ENCODE assay signal across 9 cellular contexts in the genomic region with DNA sequence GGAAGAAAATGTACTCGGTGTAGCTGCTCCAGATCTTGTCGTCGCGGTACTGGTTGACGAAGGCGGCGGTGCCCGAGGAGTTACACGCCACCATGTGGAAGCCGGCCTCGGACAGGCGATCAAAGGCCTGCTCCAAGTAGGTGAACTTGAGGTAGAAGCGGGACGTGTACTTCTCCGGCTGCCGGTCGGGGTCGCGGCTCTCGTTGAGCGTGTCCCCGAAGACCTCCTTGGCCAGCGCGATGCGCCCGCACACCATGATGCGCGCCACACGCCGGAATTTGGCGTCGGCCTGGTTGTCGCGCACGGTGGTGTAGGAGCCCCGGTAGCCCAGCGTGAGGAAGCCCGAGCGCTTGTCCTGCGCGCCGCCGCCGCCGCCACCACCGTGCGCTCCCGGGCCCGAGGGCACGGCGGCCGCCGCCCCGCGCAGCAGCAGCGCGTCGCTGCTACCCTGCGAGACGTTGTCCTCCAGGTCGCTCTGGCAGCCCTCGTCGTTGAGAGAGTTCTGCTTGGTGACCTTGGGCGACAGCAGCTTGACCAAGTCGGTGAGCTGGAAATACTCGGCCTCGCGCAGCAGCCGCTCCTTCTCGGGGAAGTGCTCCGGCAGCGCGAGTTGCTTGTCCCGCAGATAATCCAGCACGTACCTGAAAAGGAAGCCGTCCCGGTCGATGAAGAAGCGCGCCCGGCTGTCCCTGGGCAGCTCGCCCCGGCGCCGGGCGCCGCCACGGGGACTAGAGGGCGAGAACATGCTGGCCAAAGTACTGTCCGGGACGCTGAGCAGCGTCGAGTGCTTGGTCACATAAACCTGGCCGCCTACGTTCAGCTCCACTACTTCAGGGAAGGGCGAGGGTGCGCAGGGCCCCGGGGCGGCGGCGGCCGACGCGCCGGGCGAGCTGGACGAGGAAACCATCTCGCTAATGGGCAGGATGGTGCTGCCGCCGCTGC. TPM values are rescaled to one million over a fixed set of nuclear protein-coding genes. Genes with fewer than 3 reads are reported as not detected.
A peak's percentile ranks its signal among the peaks of the same experiment; 100 is the strongest.
DNase-seq lines count a peak whose midpoint lies in the region; ATAC-seq and TF ChIP-seq lines count a peak whose summit lies in the region.
"Had no signal": no experiment of that assay in that cellular context is flagged by ENCODE, and none has a peak within 500 bp of the region (broad histone marks: within the 10 kb centered on the region; RNA-seq: fewer than 3 reads in every experiment).

No MANE protein-coding gene starts in this region.

- ATAC-seq in HG02884 (IDR thresholded peaks at IDR 0.05; ENCODE audit: unreplicated experiment) (peak; percentile 1), left cardiac atrium (peak; percentile 31 to 45), HG02763 (IDR thresholded peaks at IDR 0.05; ENCODE audit: unreplicated experiment) (no peak)
- no peak for ATAC-seq in activated naive CD8-positive, alpha-beta T cell treated with anti-CD3 and anti-CD28 coated beads, Interleukin-2, amount 50 U/mL, for 24 hours

- CTCF ChIA-PET in activated CD4-positive, alpha-beta T cell treated with anti-CD3 and anti-CD28 coated beads, Interleukin-2, amount 10 ng/mL, durations not matched to agents 7 days and 5 days (lab: Charles Lee), result interaction anchor here (0.9 kb wide), 1 partner anchor 10 kb away, joined by 3 read pairs; no protein-coding TSS in a partner anchor

- no peak overlapping the region for H3K4me3 Mint-ChIP-seq in activated naive CD8-positive, alpha-beta T cell treated with anti-CD3 and anti-CD28 coated beads, Interleukin-2, amount 50 U/mL, for 24 hours
- peak overlapping the region; percentile 74 for H3K4me3 Mint-ChIP-seq in progenitor cell of endocrine pancreas (ENCODE audit: low read depth)
- no peak overlapping the region for H3K4me3 Mint-ChIP-seq in activated CD4-positive, alpha-beta T cell treated with anti-CD3 and anti-CD28 coated beads, Interleukin-2, amount 10 ng/mL, durations not matched to agents 7 days and 5 days

- POLR2A ChIA-PET in activated CD4-positive, alpha-beta T cell treated with anti-CD3 and anti-CD28 coated beads, Interleukin-2, amount 10 ng/mL, durations not matched to agents 7 days and 5 days (lab: Charles Lee), result no interaction called here

- H3K36me3 Mint-ChIP-seq in activated naive CD8-positive, alpha-beta T cell treated with anti-CD3 and anti-CD28 coated beads, Interleukin-2, amount 50 U/mL, for 24 hours (ENCODE audit: low read depth), result peaks cover 2% of the 10 kb centered on the region
- H3K36me3 Mint-ChIP-seq in progenitor cell of endocrine pancreas (ENCODE audit: insufficient read depth), result no peaks in the 10 kb centered on the region
- no peaks in the 10 kb centered on the region for H3K36me3 Mint-ChIP-seq in activated CD4-positive, alpha-beta T cell treated with anti-CD3 and anti-CD28 coated beads, Interleukin-2, amount 10 ng/mL, durations not matched to agents 7 days and 5 days (ENCODE audit: low read depth)

- H3K4me1 Mint-ChIP-seq in activated naive CD8-positive, alpha-beta T cell treated with anti-CD3 and anti-CD28 coated beads, Interleukin-2, amount 50 U/mL, for 24 hours, result peaks cover 11% of the 10 kb centered on the region
- peaks cover 17% of the 10 kb centered on the region for H3K4me1 Mint-ChIP-seq in progenitor cell of endocrine pancreas (ENCODE audit: low read depth)
- H3K4me1 Mint-ChIP-seq in activated CD4-positive, alpha-beta T cell treated with anti-CD3 and anti-CD28 coated beads, Interleukin-2, amount 10 ng/mL, durations not matched to agents 7 days and 5 days, result peaks cover 9% of the 10 kb centered on the region

- in situ Hi-C loops in GM13976 (cut with MboI; ENCODE audit: low sequenced_read_pairs, unreplicated experiment), result no loop called here

- no peak overlapping the region for H3K27ac Mint-ChIP-seq in activated naive CD8-positive, alpha-beta T cell treated with anti-CD3 and anti-CD28 coated beads, Interleukin-2, amount 50 U/mL, for 24 hours
- peak overlapping the region; percentile 93 for H3K27ac Mint-ChIP-seq in progenitor cell of endocrine pancreas
- H3K27ac Mint-ChIP-seq in activated CD4-positive, alpha-beta T cell treated with anti-CD3 and anti-CD28 coated beads, Interleukin-2, amount 10 ng/mL, durations not matched to agents 7 days and 5 days, result no peak overlapping the region

- H3K9me3 Mint-ChIP-seq in activated naive CD8-positive, alpha-beta T cell treated with anti-CD3 and anti-CD28 coated beads, Interleukin-2, amount 50 U/mL, for 24 hours, result no peaks in the 10 kb centered on the region
- no peaks in the 10 kb centered on the region for H3K9me3 Mint-ChIP-seq in progenitor cell of endocrine pancreas (ENCODE audit: low read depth)
- H3K9me3 Mint-ChIP-seq in activated CD4-positive, alpha-beta T cell treated with anti-CD3 and anti-CD28 coated beads, Interleukin-2, amount 10 ng/mL, durations not matched to agents 7 days and 5 days, result no peaks in the 10 kb centered on the region

- H3K27me3 Mint-ChIP-seq in activated naive CD8-positive, alpha-beta T cell treated with anti-CD3 and anti-CD28 coated beads, Interleukin-2, amount 50 U/mL, for 24 hours, result peaks cover 47% of the 10 kb centered on the region
- peaks cover 59% of the 10 kb centered on the region for H3K27me3 Mint-ChIP-seq in progenitor cell of endocrine pancreas
- peaks cover 53% of the 10 kb centered on the region for H3K27me3 Mint-ChIP-seq in activated CD4-positive, alpha-beta T cell treated with anti-CD3 and anti-CD28 coated beads, Interleukin-2, amount 10 ng/mL, durations not matched to agents 7 days and 5 days

- intact Hi-C loops in left cardiac atrium (cut with DNase I), result no loop called here

- TF ChIP-seq CTCF in GM13976 (IDR thresholded peaks at IDR 0.05; ENCODE audit: borderline replicate concordance, control extremely low read depth, extremely low read depth, insufficient read depth, missing control alignments) (no peak), progenitor cell of endocrine pancreas (IDR thresholded peaks at IDR 0.05; ENCODE audit: unreplicated experiment) (peak; percentile 6)

- DNase-seq in GM13976 (ENCODE audit: low spot score), result peak; percentile 31
- DNase-seq in activated naive CD8-positive, alpha-beta T cell treated with anti-CD3 and anti-CD28 coated beads, Interleukin-2, amount 50 U/mL, for 24 hours, result peak; percentile 2
- peak; percentile 24 for DNase-seq in left cardiac atrium
- peak; percentile 39 for DNase-seq in progenitor cell of endocrine pancreas (ENCODE audit: low spot score, unreplicated experiment)
- no peak for DNase-seq in activated CD4-positive, alpha-beta T cell treated with anti-CD3 and anti-CD28 coated beads, Interleukin-2, amount 10 ng/mL, durations not matched to agents 7 days and 5 days
- no peak for DNase-seq in cortex of kidney (lab: John Stamatoyannopoulos, UW)

RNA-seq across cellular contexts. Expression of gene KCTD8, which starts 0.8 kb away (rescaled TPM):
- total RNA-seq in left cardiac atrium (under 1 TPM; 0.12 to 0.18 TPM), progenitor cell of endocrine pancreas (1.3 and 1.7 TPM in 2 replicates)
- not detected for total RNA-seq in activated CD4-positive, alpha-beta T cell treated with anti-CD3 and anti-CD28 coated beads, Interleukin-2, amount 10 ng/mL, durations not matched to agents 7 days and 5 days
- total RNA-seq: K562 had no signal

Comparison
In these comparisons a context has a peak if more than half of its experiments do, and no peak if none do; other contexts are left out.
1. DNase-seq: peak in GM13976 (single experiment), activated naive CD8-positive, alpha-beta T cell treated with anti-CD3 and anti-CD28 coated beads, Interleukin-2, amount 50 U/mL, for 24 hours (single experiment), left cardiac atrium (single experiment) and progenitor cell of endocrine pancreas (single experiment); none in activated CD4-positive, alpha-beta T cell treated with anti-CD3 and anti-CD28 coated beads, Interleukin-2, amount 10 ng/mL, durations not matched to agents 7 days and 5 days (single experiment) and cortex of kidney (single experiment).
2. ATAC-seq: peak in HG02884 (single experiment) and left cardiac atrium (2 of 2); none in activated naive CD8-positive, alpha-beta T cell treated with anti-CD3 and anti-CD28 coated beads, Interleukin-2, amount 50 U/mL, for 24 hours (single experiment) and HG02763 (single experiment).